ENCODE assay signal across 8 cellular contexts in the genomic region with DNA sequence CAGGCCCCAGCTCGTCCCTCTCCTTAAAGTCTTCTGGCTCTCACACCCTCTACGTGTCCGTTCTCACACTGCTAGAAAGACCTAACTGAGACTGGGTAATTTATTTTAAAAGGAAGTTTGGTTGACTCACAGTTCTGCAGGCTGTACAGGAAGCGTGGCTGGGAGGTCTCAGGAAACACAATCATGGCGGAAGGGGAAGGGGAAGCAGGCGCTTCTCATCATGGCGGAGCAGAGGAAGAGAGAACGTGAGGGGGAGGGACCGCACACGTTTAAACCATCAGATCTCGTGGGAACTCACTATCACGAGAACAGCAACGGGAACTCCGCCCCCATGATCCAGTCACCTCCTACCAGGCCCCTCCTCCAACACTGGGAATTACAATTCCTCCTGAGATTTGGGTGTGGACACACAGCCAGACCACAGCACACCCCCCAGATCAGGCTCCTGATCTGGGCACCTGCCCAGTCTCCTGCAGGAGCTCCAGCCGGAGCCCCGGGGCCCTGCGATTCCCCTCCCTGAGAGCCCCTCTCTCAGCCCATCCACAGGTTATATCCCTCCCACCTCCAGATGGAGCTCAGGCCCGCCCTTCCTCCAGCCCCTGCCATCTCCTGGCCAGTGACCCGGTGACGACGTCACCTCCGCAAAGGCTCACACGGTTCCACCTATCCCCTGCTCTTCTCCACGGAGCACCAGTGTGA.
A peak's percentile ranks its signal among the peaks of the same experiment; 100 is the strongest.
DNase-seq lines count a peak whose midpoint lies in the region; ATAC-seq and TF ChIP-seq lines count a peak whose summit lies in the region.

No MANE protein-coding gene starts in this region.

- DNase-seq in MM.1S (peak; percentile 87), Right ventricle myocardium superior (peak; percentile 83), HPDE6-E6E7 (ENCODE audit: extremely low spot score) (no peak), WERI-Rb-1 (no peak), T1000 (lab: John Stamatoyannopoulos, UW) (no peak)
- peak; percentile 82 for DNase-seq in activated CD8-positive, alpha-beta T cell treated with anti-CD3 and anti-CD28 coated beads, Interleukin-2, amount 10 ng/mL, durations not matched to agents 7 days and 5 days
- peak; percentile 75 for DNase-seq in stimulated activated CD4-positive, alpha-beta T cell treated with anti-CD3 and anti-CD28 coated beads, Interleukin-4, amount 100 ng/mL, for 1 hour

- peak overlapping the region; percentile 95 for H3K4me2 ChIP-seq in MM.1S (ENCODE audit: low read depth, low read length)

- H3K36me3 ChIP-seq in MM.1S (replicated peaks; ENCODE audit: insufficient read depth, low read length) (no peaks in the 10 kb centered on the region), WERI-Rb-1 (no peaks in the 10 kb centered on the region)

- peaks cover 1% of the 10 kb centered on the region for H3K27me3 ChIP-seq in MM.1S (replicated peaks; ENCODE audit: insufficient read depth, low read length)
- no peaks in the 10 kb centered on the region for H3K27me3 ChIP-seq in WERI-Rb-1 (ENCODE audit: insufficient read depth, low read depth, severe bottlenecking)

- no peaks in the 10 kb centered on the region for H4K20me1 ChIP-seq in MM.1S (ENCODE audit: insufficient read depth, low read length)

- peaks cover 47% of the 10 kb centered on the region for H3K79me2 ChIP-seq in MM.1S (ENCODE audit: low read length)

- peak overlapping the region; percentile 87 for H2AFZ ChIP-seq in MM.1S (ENCODE audit: low read length)

- ATAC-seq in GM19035 (IDR thresholded peaks at IDR 0.05; ENCODE audit: unreplicated experiment) (peak; percentile 67), Right ventricle myocardium superior (ENCODE audit: poor library complexity) (peak; percentile 84)
- ATAC-seq in activated CD8-positive, alpha-beta T cell treated with anti-CD3 and anti-CD28 coated beads, Interleukin-2, amount 10 ng/mL, durations not matched to agents 7 days and 5 days: peak; percentile 88

- POLR2A ChIA-PET in activated CD8-positive, alpha-beta T cell treated with anti-CD3 and anti-CD28 coated beads, Interleukin-2, amount 10 ng/mL, durations not matched to agents 7 days and 5 days (lab: Charles Lee): interaction anchor here (0.6 kb wide), 1 partner anchor 21 kb away, joined by 3 read pairs; no protein-coding TSS in a partner anchor

- intact Hi-C loops in Right ventricle myocardium superior (cut with DNase I): no loop called here

- peaks cover 16% of the 10 kb centered on the region for H3K36me3 Mint-ChIP-seq in activated CD8-positive, alpha-beta T cell treated with anti-CD3 and anti-CD28 coated beads, Interleukin-2, amount 10 ng/mL, durations not matched to agents 7 days and 5 days (ENCODE audit: low read depth)

- TF ChIP-seq CTCF in MM.1S (IDR thresholded peaks at IDR 0.05; ENCODE audit: low read length) (no peak), WERI-Rb-1 (IDR thresholded peaks at IDR 0.05; ENCODE audit: low read depth, low read length) (no peak)

- peak overlapping the region; percentile 78 for H3K4me3 ChIP-seq in MM.1S (ENCODE audit: low read length)
- no peak overlapping the region for H3K4me3 ChIP-seq in WERI-Rb-1 (ENCODE audit: low read depth, low read length)

- peaks cover 34% of the 10 kb centered on the region for H3K4me1 Mint-ChIP-seq in activated CD8-positive, alpha-beta T cell treated with anti-CD3 and anti-CD28 coated beads, Interleukin-2, amount 10 ng/mL, durations not matched to agents 7 days and 5 days (ENCODE audit: low read depth)

- H3K4me1 ChIP-seq in MM.1S (ENCODE audit: low read length): 0 out of 2 replicates have a peak, but pooled peaks cover 7% of the 10 kb centered on the region

- H3K27ac ChIP-seq in MM.1S (ENCODE audit: low read length) (peak overlapping the region; percentile 9; the same call in 1 of the 2 replicates), WERI-Rb-1 (no peak overlapping the region)

- peak overlapping the region; percentile 53; the same call in 1 of the 2 replicates for H3K9ac ChIP-seq in MM.1S (ENCODE audit: low read length)

- H3K4me3 Mint-ChIP-seq in activated CD8-positive, alpha-beta T cell treated with anti-CD3 and anti-CD28 coated beads, Interleukin-2, amount 10 ng/mL, durations not matched to agents 7 days and 5 days: peak overlapping the region; percentile 95

- no peaks in the 10 kb centered on the region for H3K27me3 Mint-ChIP-seq in activated CD8-positive, alpha-beta T cell treated with anti-CD3 and anti-CD28 coated beads, Interleukin-2, amount 10 ng/mL, durations not matched to agents 7 days and 5 days (ENCODE audit: low read depth)

- peak overlapping the region; percentile 77 for H3K27ac Mint-ChIP-seq in activated CD8-positive, alpha-beta T cell treated with anti-CD3 and anti-CD28 coated beads, Interleukin-2, amount 10 ng/mL, durations not matched to agents 7 days and 5 days

- CTCF ChIA-PET in activated CD8-positive, alpha-beta T cell treated with anti-CD3 and anti-CD28 coated beads, Interleukin-2, amount 10 ng/mL, durations not matched to agents 7 days and 5 days (lab: Charles Lee): no interaction called here

- H3K9me3 ChIP-seq in MM.1S (replicated peaks; ENCODE audit: insufficient read depth, low read length) (no peaks in the 10 kb centered on the region), WERI-Rb-1 (ENCODE audit: severe bottlenecking) (no peaks in the 10 kb centered on the region)

- H3K9me2 ChIP-seq in MM.1S (replicated peaks; ENCODE audit: insufficient read depth, low read length): no peaks in the 10 kb centered on the region

- H3K9me3 Mint-ChIP-seq in activated CD8-positive, alpha-beta T cell treated with anti-CD3 and anti-CD28 coated beads, Interleukin-2, amount 10 ng/mL, durations not matched to agents 7 days and 5 days (ENCODE audit: insufficient read depth): no peaks in the 10 kb centered on the region

- no peaks in the 10 kb centered on the region for H3F3A ChIP-seq in MM.1S (ENCODE audit: insufficient read depth, low read length)

Comparison
In these comparisons a context has a peak if more than half of its experiments do, and no peak if none do; other contexts are left out.
1. DNase-seq: peak in MM.1S (single experiment), activated CD8-positive, alpha-beta T cell treated with anti-CD3 and anti-CD28 coated beads, Interleukin-2, amount 10 ng/mL, durations not matched to agents 7 days and 5 days (single experiment), Right ventricle myocardium superior (single experiment) and stimulated activated CD4-positive, alpha-beta T cell treated with anti-CD3 and anti-CD28 coated beads, Interleukin-4, amount 100 ng/mL, for 1 hour (single experiment); none in HPDE6-E6E7 (single experiment), WERI-Rb-1 (single experiment) and T1000 (single experiment).
2. Peak in every context shown above with its lines, with median percentiles within 50 percentile points of each other: ATAC-seq.